ENCODE assay signal across 1 cellular context in the genomic region with DNA sequence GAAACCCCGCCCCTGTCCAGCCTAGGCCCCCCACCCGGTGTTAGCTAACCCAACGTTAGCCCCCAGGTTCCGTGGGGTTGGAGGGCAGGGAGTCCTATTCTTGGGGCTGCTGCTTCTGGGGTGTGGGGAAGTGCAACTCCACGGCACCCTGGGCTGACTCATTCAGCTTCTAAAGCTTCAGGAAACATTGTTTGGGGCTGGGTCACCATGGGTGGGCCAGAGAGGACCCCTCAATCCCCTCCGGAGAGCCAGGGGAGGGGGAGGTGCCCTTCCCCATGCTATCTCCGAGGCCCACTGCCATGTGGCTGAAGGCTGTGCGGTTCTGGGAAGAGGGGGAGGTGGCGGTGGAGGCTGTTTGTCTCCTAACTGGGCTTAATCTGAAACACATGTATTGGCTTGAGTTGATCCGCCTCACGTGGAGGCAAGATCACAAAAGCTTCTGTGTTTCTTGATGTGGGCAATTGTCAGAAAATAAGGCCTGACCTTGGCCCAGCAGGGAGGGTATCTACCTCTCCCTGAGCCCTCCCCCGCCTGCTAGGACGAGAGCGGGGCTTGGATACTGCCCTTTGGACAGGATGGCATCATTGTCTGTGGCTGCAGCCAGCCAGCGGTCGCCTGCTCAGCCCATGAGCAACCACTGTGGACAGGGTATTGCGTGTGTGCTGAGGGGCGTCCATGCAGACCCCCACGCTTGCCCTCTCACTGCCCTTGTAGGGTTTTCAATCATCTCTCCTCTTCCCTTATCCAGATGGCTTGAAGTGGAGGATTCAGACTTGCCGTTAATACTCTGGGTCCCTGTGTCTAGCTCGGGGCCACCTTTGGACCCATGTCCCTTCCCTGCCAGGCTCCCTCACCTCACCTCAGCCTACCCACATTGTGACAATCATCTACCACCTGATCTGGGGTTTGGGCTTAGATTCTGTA.
TF ChIP-seq lines count a peak whose summit lies in the region.

No MANE protein-coding gene starts in this region.

TF ChIP-seq in HepG2, 621 proteins besides CTCF, POLR2A, EP300 and RAD21 (continued from another document and continues in another):
- TF ChIP-seq, protein P1, sequence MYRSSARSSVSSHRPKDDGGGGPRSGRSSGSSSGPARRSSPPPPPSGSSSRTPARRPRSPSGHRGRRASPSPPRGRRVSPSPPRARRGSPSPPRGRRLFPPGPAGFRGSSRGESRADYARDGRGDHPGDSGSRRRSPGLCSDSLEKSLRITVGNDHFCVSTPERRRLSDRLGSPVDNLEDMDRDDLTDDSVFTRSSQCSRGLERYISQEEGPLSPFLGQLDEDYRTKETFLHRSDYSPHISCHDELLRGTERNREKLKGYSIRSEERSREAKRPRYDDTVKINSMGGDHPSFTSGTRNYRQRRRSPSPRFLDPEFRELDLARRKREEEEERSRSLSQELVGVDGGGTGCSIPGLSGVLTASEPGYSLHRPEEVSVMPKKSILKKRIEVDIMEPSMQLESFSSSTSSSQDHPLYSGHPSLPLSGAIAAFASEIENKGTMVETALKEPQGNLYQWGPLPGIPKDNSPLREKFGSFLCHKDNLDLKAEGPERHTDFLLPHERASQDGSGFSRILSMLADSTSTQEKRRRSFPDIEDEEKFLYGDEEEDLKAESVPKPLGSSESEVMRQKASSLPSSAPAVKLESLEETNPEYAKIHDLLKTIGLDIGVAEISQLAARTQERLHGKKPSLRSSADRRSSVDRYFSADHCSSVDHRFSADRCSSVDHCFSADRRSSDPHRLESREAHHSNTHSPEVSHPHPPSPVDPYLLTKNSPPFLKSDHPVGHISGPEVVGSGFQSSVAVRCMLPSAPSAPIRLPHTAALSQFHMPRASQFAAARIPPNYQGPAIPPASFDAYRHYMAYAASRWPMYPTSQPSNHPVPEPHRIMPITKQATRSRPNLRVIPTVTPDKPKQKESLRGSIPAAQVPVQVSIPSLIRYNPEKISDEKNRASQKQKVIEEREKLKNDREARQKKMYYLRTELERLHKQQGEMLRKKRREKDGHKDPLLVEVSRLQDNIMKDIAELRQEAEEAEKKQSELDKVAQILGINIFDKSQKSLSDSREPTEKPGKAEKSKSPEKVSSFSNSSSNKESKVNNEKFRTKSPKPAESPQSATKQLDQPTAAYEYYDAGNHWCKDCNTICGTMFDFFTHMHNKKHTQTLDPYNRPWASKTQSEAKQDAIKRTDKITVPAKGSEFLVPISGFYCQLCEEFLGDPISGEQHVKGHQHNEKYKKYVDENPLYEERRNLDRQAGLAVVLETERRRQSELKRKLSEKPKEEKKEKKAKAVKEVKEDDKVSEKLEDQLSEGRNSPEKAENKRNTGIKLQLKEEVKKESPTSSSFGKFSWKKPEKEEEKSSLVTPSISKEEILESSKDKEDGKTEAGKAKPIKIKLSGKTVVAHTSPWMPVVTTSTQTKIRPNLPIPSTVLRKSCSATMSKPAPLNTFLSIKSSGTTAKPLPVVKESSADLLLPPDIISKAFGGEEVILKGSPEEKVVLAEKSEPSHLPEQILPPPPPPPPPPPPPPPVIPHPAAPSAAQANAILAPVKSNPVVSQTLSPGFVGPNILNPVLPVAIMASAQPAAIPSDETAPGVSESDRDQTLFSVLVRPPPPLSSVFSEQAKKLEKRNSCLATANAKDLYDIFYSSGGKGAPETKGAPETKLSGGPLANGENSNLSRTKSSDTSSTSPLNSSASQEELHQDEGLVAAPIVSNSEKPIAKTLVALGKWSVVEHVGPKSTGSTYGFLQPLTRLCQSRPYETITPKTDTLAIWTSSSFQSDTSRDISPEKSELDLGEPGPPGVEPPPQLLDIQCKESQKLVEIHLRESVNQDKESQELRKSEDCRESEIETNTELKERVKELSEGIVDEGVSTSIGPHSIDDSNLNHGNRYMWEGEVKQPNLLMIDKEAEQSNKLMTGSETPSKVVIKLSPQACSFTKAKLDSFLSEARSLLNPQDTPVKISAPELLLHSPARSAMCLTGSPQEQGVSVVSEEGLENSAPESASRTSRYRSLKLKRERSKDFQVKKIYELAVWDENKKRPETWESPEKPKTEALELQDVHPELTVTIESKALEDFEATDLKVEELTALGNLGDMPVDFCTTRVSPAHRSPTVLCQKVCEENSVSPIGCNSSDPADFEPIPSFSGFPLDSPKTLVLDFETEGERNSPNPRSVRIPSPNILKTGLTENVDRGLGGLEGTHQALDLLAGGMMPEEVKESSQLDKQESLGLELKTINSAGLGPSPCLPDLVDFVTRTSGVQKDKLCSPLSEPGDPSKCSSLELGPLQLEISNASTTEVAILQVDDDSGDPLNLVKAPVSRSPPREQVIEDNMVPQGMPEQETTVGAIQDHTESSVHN (CRISPR knock-in tag; IDR thresholded peaks at IDR 0.05), result no peak; the same call in none of the 2 replicates
- TF ChIP-seq ZNF569 (CRISPR knock-in tag; IDR thresholded peaks at IDR 0.05; ENCODE audit: borderline replicate concordance), result no peak
- TF ChIP-seq KAT7 (CRISPR knock-in tag; IDR thresholded peaks at IDR 0.05; ENCODE audit: borderline replicate concordance), result peak; percentile 44; the same call in 1 of the 2 replicates
- no peak for TF ChIP-seq ZNF101 (CRISPR knock-in tag; IDR thresholded peaks at IDR 0.05; ENCODE audit: borderline replicate concordance, low read depth)
- TF ChIP-seq, protein P2, sequence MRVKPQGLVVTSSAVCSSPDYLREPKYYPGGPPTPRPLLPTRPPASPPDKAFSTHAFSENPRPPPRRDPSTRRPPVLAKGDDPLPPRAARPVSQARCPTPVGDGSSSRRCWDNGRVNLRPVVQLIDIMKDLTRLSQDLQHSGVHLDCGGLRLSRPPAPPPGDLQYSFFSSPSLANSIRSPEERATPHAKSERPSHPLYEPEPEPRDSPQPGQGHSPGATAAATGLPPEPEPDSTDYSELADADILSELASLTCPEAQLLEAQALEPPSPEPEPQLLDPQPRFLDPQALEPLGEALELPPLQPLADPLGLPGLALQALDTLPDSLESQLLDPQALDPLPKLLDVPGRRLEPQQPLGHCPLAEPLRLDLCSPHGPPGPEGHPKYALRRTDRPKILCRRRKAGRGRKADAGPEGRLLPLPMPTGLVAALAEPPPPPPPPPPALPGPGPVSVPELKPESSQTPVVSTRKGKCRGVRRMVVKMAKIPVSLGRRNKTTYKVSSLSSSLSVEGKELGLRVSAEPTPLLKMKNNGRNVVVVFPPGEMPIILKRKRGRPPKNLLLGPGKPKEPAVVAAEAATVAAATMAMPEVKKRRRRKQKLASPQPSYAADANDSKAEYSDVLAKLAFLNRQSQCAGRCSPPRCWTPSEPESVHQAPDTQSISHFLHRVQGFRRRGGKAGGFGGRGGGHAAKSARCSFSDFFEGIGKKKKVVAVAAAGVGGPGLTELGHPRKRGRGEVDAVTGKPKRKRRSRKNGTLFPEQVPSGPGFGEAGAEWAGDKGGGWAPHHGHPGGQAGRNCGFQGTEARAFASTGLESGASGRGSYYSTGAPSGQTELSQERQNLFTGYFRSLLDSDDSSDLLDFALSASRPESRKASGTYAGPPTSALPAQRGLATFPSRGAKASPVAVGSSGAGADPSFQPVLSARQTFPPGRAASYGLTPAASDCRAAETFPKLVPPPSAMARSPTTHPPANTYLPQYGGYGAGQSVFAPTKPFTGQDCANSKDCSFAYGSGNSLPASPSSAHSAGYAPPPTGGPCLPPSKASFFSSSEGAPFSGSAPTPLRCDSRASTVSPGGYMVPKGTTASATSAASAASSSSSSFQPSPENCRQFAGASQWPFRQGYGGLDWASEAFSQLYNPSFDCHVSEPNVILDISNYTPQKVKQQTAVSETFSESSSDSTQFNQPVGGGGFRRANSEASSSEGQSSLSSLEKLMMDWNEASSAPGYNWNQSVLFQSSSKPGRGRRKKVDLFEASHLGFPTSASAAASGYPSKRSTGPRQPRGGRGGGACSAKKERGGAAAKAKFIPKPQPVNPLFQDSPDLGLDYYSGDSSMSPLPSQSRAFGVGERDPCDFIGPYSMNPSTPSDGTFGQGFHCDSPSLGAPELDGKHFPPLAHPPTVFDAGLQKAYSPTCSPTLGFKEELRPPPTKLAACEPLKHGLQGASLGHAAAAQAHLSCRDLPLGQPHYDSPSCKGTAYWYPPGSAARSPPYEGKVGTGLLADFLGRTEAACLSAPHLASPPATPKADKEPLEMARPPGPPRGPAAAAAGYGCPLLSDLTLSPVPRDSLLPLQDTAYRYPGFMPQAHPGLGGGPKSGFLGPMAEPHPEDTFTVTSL (CRISPR knock-in tag; IDR thresholded peaks at IDR 0.05; ENCODE audit: borderline replicate concordance), result 0 out of 2 replicates have a peak, but pooled peaks have one; percentile 50
- no peak for TF ChIP-seq GLI4 (CRISPR knock-in tag; IDR thresholded peaks at IDR 0.05; ENCODE audit: borderline replicate concordance)
- no peak for TF ChIP-seq SYNCRIP (IDR thresholded peaks at IDR 0.05; ENCODE audit: insufficient read depth, low read depth, low read length)
- TF ChIP-seq ARNT (IDR thresholded peaks at IDR 0.05), result no peak
- TF ChIP-seq YEATS2 (CRISPR knock-in tag; IDR thresholded peaks at IDR 0.05; ENCODE audit: borderline replicate concordance), result peak; percentile 51; the same call in 1 of the 2 replicates
- TF ChIP-seq, protein P3, sequence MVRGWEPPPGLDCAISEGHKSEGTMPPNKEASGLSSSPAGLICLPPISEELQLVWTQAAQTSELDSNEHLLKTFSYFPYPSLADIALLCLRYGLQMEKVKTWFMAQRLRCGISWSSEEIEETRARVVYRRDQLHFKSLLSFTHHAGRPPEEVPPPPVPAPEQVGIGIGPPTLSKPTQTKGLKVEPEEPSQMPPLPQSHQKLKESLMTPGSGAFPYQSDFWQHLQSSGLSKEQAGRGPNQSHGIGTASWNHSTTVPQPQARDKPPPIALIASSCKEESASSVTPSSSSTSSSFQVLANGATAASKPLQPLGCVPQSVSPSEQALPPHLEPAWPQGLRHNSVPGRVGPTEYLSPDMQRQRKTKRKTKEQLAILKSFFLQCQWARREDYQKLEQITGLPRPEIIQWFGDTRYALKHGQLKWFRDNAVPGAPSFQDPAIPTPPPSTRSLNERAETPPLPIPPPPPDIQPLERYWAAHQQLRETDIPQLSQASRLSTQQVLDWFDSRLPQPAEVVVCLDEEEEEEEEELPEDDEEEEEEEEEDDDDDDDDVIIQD (CRISPR knock-in tag; IDR thresholded peaks at IDR 0.05; ENCODE audit: low read depth), result no peak
- no peak for TF ChIP-seq ZKSCAN1 (IDR thresholded peaks at IDR 0.05; ENCODE audit: low read length)
- TF ChIP-seq, protein P4, sequence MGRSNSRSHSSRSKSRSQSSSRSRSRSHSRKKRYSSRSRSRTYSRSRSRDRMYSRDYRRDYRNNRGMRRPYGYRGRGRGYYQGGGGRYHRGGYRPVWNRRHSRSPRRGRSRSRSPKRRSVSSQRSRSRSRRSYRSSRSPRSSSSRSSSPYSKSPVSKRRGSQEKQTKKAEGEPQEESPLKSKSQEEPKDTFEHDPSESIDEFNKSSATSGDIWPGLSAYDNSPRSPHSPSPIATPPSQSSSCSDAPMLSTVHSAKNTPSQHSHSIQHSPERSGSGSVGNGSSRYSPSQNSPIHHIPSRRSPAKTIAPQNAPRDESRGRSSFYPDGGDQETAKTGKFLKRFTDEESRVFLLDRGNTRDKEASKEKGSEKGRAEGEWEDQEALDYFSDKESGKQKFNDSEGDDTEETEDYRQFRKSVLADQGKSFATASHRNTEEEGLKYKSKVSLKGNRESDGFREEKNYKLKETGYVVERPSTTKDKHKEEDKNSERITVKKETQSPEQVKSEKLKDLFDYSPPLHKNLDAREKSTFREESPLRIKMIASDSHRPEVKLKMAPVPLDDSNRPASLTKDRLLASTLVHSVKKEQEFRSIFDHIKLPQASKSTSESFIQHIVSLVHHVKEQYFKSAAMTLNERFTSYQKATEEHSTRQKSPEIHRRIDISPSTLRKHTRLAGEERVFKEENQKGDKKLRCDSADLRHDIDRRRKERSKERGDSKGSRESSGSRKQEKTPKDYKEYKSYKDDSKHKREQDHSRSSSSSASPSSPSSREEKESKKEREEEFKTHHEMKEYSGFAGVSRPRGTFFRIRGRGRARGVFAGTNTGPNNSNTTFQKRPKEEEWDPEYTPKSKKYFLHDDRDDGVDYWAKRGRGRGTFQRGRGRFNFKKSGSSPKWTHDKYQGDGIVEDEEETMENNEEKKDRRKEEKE (IDR thresholded peaks at IDR 0.05), result no peak
- peak; percentile 59 for TF ChIP-seq SPEN (CRISPR knock-in tag; IDR thresholded peaks at IDR 0.05; ENCODE audit: low read depth)
- TF ChIP-seq HOXD1 (CRISPR knock-in tag; IDR thresholded peaks at IDR 0.05), result no peak; the same call in 1 of the 2 replicates
- no peak for TF ChIP-seq ZNF597 (CRISPR knock-in tag; IDR thresholded peaks at IDR 0.05)
- no peak; the same call in 1 of the 2 replicates for TF ChIP-seq ZNF777 (CRISPR knock-in tag; IDR thresholded peaks at IDR 0.05)
- TF ChIP-seq THAP11 (CRISPR knock-in tag; IDR thresholded peaks at IDR 0.05), result peak; percentile 80
- no peak for TF ChIP-seq ZNF329 (CRISPR knock-in tag; IDR thresholded peaks at IDR 0.05; ENCODE audit: low read depth)
- TF ChIP-seq ZNF605 (CRISPR knock-in tag; IDR thresholded peaks at IDR 0.05), result peak; percentile 83; the same call in 1 of the 2 replicates
- peak; percentile 92 for TF ChIP-seq NCOA2 (CRISPR knock-in tag; IDR thresholded peaks at IDR 0.05)
- TF ChIP-seq MATR3 (CRISPR knock-in tag; IDR thresholded peaks at IDR 0.05), result no peak
- no peak for TF ChIP-seq ZNF282 (IDR thresholded peaks at IDR 0.05; ENCODE audit: partially characterized antibody)
- TF ChIP-seq RBM39 (IDR thresholded peaks at IDR 0.05; ENCODE audit: low read depth, low read length, poor library complexity, severe bottlenecking), result no peak
- TF ChIP-seq ZBTB42 (CRISPR knock-in tag; IDR thresholded peaks at IDR 0.05), result no peak
- TF ChIP-seq ZNF562 (CRISPR knock-in tag; IDR thresholded peaks at IDR 0.05; ENCODE audit: borderline replicate concordance), result no peak
- TF ChIP-seq DMAP1 (CRISPR knock-in tag; IDR thresholded peaks at IDR 0.05), result peak; percentile 96
- TF ChIP-seq, protein P5, sequence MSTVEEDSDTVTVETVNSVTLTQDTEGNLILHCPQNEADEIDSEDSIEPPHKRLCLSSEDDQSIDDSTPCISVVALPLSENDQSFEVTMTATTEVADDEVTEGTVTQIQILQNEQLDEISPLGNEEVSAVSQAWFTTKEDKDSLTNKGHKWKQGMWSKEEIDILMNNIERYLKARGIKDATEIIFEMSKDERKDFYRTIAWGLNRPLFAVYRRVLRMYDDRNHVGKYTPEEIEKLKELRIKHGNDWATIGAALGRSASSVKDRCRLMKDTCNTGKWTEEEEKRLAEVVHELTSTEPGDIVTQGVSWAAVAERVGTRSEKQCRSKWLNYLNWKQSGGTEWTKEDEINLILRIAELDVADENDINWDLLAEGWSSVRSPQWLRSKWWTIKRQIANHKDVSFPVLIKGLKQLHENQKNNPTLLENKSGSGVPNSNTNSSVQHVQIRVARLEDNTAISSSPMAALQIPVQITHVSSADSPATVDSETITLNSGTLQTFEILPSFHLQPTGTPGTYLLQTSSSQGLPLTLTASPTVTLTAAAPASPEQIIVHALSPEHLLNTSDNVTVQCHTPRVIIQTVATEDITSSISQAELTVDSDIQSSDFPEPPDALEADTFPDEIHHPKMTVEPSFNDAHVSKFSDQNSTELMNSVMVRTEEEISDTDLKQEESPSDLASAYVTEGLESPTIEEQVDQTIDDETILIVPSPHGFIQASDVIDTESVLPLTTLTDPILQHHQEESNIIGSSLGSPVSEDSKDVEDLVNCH (CRISPR knock-in tag; IDR thresholded peaks at IDR 0.05), result no peak
- TF ChIP-seq NCOR1 (IDR thresholded peaks at IDR 0.05; ENCODE audit: borderline replicate concordance, low read length), result peak; percentile 93
- no peak; the same call in 1 of the 2 replicates for TF ChIP-seq ZNF672 (CRISPR knock-in tag; IDR thresholded peaks at IDR 0.05)
- no peak for TF ChIP-seq SUZ12 (IDR thresholded peaks at IDR 0.05; ENCODE audit: low read depth, low read length)
- TF ChIP-seq ZNF230 (CRISPR knock-in tag; IDR thresholded peaks at IDR 0.05), result no peak
- TF ChIP-seq RARG (CRISPR knock-in tag; IDR thresholded peaks at IDR 0.05; ENCODE audit: low read depth), result no peak
